8 cellular contexts compared by ENCODE assay signal in the genomic region with DNA sequence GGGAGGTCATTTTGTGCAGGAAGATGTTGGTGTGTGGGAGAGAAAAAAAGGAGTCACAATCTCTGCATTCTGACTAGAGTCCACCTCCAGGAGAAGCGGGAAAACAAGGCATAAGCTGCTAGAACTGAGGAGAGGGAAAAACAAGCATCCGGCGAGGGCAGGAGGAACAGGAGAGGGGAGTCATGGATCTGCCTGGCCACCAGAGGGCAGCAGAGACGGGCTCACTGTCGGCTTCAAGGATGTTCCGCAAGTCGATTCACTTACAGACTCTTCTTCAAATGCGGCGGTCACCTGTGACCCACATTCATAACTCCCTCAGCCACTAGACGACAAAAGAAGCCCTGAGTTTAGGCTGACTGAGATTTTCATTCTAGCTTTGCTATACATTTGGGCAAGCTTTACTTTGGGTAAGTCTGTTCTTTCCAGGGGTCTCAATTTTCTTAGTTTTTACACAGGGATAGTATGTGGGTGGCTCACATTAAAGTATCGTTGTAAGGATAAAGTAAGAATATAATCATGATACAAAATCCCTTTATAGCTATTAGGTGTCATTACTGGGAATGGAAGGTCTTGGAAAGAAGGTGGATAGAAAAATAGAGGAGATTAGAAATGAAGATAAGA. TPM values are rescaled to one million over a fixed set of nuclear protein-coding genes. Genes with fewer than 3 reads are reported as not detected.
DNase-seq lines count a peak whose midpoint lies in the region; ATAC-seq and TF ChIP-seq lines count a peak whose summit lies in the region.

No MANE protein-coding gene starts in this region.

- DNase-seq in COLO829 (ENCODE audit: low spot score) = peak; percentile 62
- peak; percentile 69 to 74 for DNase-seq in NOMO-1 (lab: John Stamatoyannopoulos, UW; ENCODE audit: unreplicated experiment in 2 of 2)
- peak; percentile 88 for DNase-seq in activated CD8-positive, alpha-beta memory T cell treated with anti-CD3 and anti-CD28 coated beads, Interleukin-2, amount 10 ng/mL, durations not matched to agents 7 days and 5 days
- DNase-seq in endothelial cell (ENCODE audit: low spot score) = peak; percentile 87
- DNase-seq in midbrain (lab: John Stamatoyannopoulos, UW) = peak; percentile 60
- DNase-seq in stimulated activated CD8-positive, alpha-beta memory T cell treated with anti-CD3 and anti-CD28 coated beads, Interleukin-2, amount 100 ng/mL, for 48 hours (ENCODE audit: low read depth in 2 of 2) = peak; percentile 75 to 78

- H3K9me3 Mint-ChIP-seq in activated CD8-positive, alpha-beta memory T cell treated with anti-CD3 and anti-CD28 coated beads, Interleukin-2, amount 10 ng/mL, durations not matched to agents 7 days and 5 days (ENCODE audit: low read depth) = no peaks in the 10 kb centered on the region
- no peaks in the 10 kb centered on the region for H3K9me3 Mint-ChIP-seq in endothelial cell (ENCODE audit: unreplicated experiment)

- peaks cover 10% of the 10 kb centered on the region for H3K4me1 Mint-ChIP-seq in activated CD8-positive, alpha-beta memory T cell treated with anti-CD3 and anti-CD28 coated beads, Interleukin-2, amount 10 ng/mL, durations not matched to agents 7 days and 5 days
- peaks cover 8% of the 10 kb centered on the region for H3K4me1 Mint-ChIP-seq in endothelial cell (ENCODE audit: unreplicated experiment)

- peaks cover 62% of the 10 kb centered on the region for H3K27me3 Mint-ChIP-seq in activated CD8-positive, alpha-beta memory T cell treated with anti-CD3 and anti-CD28 coated beads, Interleukin-2, amount 10 ng/mL, durations not matched to agents 7 days and 5 days
- H3K27me3 Mint-ChIP-seq in endothelial cell (ENCODE audit: unreplicated experiment) = no peaks in the 10 kb centered on the region

- no peak overlapping the region for H3K4me3 Mint-ChIP-seq in activated CD8-positive, alpha-beta memory T cell treated with anti-CD3 and anti-CD28 coated beads, Interleukin-2, amount 10 ng/mL, durations not matched to agents 7 days and 5 days
- H3K4me3 Mint-ChIP-seq in endothelial cell (ENCODE audit: unreplicated experiment) = no peak overlapping the region

- no peaks in the 10 kb centered on the region for H3K36me3 Mint-ChIP-seq in activated CD8-positive, alpha-beta memory T cell treated with anti-CD3 and anti-CD28 coated beads, Interleukin-2, amount 10 ng/mL, durations not matched to agents 7 days and 5 days
- H3K36me3 Mint-ChIP-seq in endothelial cell (ENCODE audit: low read depth, unreplicated experiment) = no peaks in the 10 kb centered on the region

- TF ChIP-seq CTCF in endothelial cell (IDR thresholded peaks at IDR 0.05; ENCODE audit: unreplicated experiment) = peak; percentile 80

- ATAC-seq in HG03460 (IDR thresholded peaks at IDR 0.05; ENCODE audit: unreplicated experiment) = peak; percentile 47
- ATAC-seq in activated CD8-positive, alpha-beta memory T cell treated with anti-CD3 and anti-CD28 coated beads, Interleukin-2, amount 10 ng/mL, durations not matched to agents 7 days and 5 days = peak; percentile 81
- no peak for ATAC-seq in GM21717 (IDR thresholded peaks at IDR 0.05; ENCODE audit: unreplicated experiment)

- CTCF ChIA-PET in activated CD8-positive, alpha-beta memory T cell treated with anti-CD3 and anti-CD28 coated beads, Interleukin-2, amount 10 ng/mL, durations not matched to agents 7 days and 5 days (lab: Charles Lee) = interaction anchor here (0.7 to 7.3 kb wide), 27 partner anchors 11 to 441 kb away, joined by 3 to 72 read pairs (median 5); a partner anchor contains a TSS

- no peak overlapping the region for H3K27ac Mint-ChIP-seq in activated CD8-positive, alpha-beta memory T cell treated with anti-CD3 and anti-CD28 coated beads, Interleukin-2, amount 10 ng/mL, durations not matched to agents 7 days and 5 days
- no peak overlapping the region for H3K27ac Mint-ChIP-seq in endothelial cell (ENCODE audit: unreplicated experiment)

RNA-seq across cellular contexts. Expression of a gene that starts 6.6 kb away (rescaled TPM):
- total RNA-seq in activated CD8-positive, alpha-beta memory T cell treated with anti-CD3 and anti-CD28 coated beads, Interleukin-2, amount 10 ng/mL, durations not matched to agents 7 days and 5 days = not detected
- total RNA-seq in endothelial cell (ENCODE audit: unreplicated experiment) = not detected

RNA-seq across cellular contexts. Expression of a gene that starts 26.1 kb away (rescaled TPM):
- 100 to 1,000 TPM; 311 to 313 TPM for total RNA-seq in activated CD8-positive, alpha-beta memory T cell treated with anti-CD3 and anti-CD28 coated beads, Interleukin-2, amount 10 ng/mL, durations not matched to agents 7 days and 5 days
- 0.28 TPM for total RNA-seq in endothelial cell (ENCODE audit: unreplicated experiment)

RNA-seq across cellular contexts. Expression of a gene that starts 41.8 kb away (rescaled TPM):
- not detected for total RNA-seq in activated CD8-positive, alpha-beta memory T cell treated with anti-CD3 and anti-CD28 coated beads, Interleukin-2, amount 10 ng/mL, durations not matched to agents 7 days and 5 days
- total RNA-seq in endothelial cell (ENCODE audit: unreplicated experiment) = not detected

Comparison
In these comparisons a context has a peak if more than half of its experiments do, and no peak if none do; other contexts are left out.
1. RNA of a gene that starts 26.1 kb away (total RNA-seq): 311 to 313 TPM in activated CD8-positive, alpha-beta memory T cell treated with anti-CD3 and anti-CD28 coated beads, Interleukin-2, amount 10 ng/mL, durations not matched to agents 7 days and 5 days; 0.28 TPM in endothelial cell (single experiment); every median in the first group is over 100 times any median in the second.
2. Peak in every context shown above with its lines, with median percentiles within 50 percentile points of each other: DNase-seq.